ENCODE assay signal across 26 cellular contexts in the genomic region with DNA sequence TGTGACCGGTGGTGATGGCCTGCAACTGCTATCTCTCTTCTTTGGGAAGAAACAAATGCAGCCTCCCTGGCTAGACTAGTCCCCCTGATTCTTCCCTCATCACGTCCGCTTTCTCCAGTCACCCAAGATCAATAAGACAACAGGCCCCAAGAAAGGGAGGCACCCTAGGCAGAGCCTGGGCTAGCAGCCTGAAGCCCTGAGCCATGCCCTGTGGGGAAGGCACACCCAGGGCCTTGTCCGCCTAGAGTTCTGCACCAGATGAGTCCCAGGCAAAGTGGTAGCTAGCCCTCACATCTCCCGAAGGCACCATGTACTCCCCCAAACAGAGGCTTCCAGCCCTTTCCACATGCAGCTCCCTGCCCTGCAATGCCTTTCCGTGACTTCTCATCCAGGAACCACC.
"Had no signal": no experiment of that assay in that cellular context is flagged by ENCODE, and none has a peak within 500 bp of the region (broad histone marks: within the 10 kb centered on the region; RNA-seq: fewer than 3 reads in every experiment).

No MANE protein-coding gene starts in this region.

- H2AFZ ChIP-seq: neural progenitor cell had no signal

- H3K36me3 ChIP-seq: neural progenitor cell had no signal

- H3K4me3 ChIP-seq: dorsolateral prefrontal cortex, gastrocnemius medialis, heart right ventricle, lung, neural progenitor cell, prostate gland, right atrium auricular region, sigmoid colon, testis, tibial artery had no signal

- H3K27me3 Mint-ChIP-seq: memory B cell; natural killer cell treated with Interleukin-12 subunit alpha and Interleukin-12 subunit beta and Interleukin-15 and Interleukin-18, amount 100 ng/mL, for 72 hours; stimulated activated memory B cell treated with anti-CD40 and anti-IgM and Interleukin-4, amounts not matched to agents 10 μg/mL and 1 μg/mL and 100 μg/mL, for 72 hours; type B pancreatic cell had no signal

- H3K27ac Mint-ChIP-seq: memory B cell; natural killer cell treated with Interleukin-12 subunit alpha and Interleukin-12 subunit beta and Interleukin-15 and Interleukin-18, amount 100 ng/mL, for 72 hours; neural progenitor cell; stimulated activated memory B cell treated with anti-CD40 and anti-IgM and Interleukin-4, amounts not matched to agents 10 μg/mL and 1 μg/mL and 100 μg/mL, for 72 hours; type B pancreatic cell had no signal

- H3K9ac ChIP-seq: neural progenitor cell had no signal

- H3K4me2 ChIP-seq: neural progenitor cell had no signal

- H3K9me3 ChIP-seq: gastrocnemius medialis, heart right ventricle, prostate gland, right atrium auricular region, sigmoid colon, testis, tibial artery had no signal

- DNase-seq: dorsolateral prefrontal cortex; effector CD4-positive, alpha-beta T cell; foreskin fibroblast; gastrocnemius medialis; glutamatergic neuron; heart right ventricle; hippocampal formation; kidney glomerular epithelial cell; left colon; nucleus accumbens; sigmoid colon; stimulated activated CD4-positive, alpha-beta T cell treated with anti-CD3 and anti-CD28 coated beads, Interleukin-2, amount 100 ng/mL, for 24 hours; stimulated activated CD4-positive, alpha-beta T cell treated with anti-CD3 and anti-CD28 coated beads, Interleukin-4, amount 100 ng/mL, for 24 hours; stimulated activated naive CD8-positive, alpha-beta T cell treated with anti-CD3 and anti-CD28 coated beads, Interleukin-15, Interleukin-2, amounts not matched to agents 100 U/mL and 50 U/mL, for 24 hours; testis; tibial artery had no signal

- H3K9me3 Mint-ChIP-seq: memory B cell; natural killer cell treated with Interleukin-12 subunit alpha and Interleukin-12 subunit beta and Interleukin-15 and Interleukin-18, amount 100 ng/mL, for 72 hours; neural progenitor cell; stimulated activated memory B cell treated with anti-CD40 and anti-IgM and Interleukin-4, amounts not matched to agents 10 μg/mL and 1 μg/mL and 100 μg/mL, for 72 hours; type B pancreatic cell had no signal

- H3K4me3 Mint-ChIP-seq: memory B cell; natural killer cell treated with Interleukin-12 subunit alpha and Interleukin-12 subunit beta and Interleukin-15 and Interleukin-18, amount 100 ng/mL, for 72 hours; neural progenitor cell; stimulated activated memory B cell treated with anti-CD40 and anti-IgM and Interleukin-4, amounts not matched to agents 10 μg/mL and 1 μg/mL and 100 μg/mL, for 72 hours; type B pancreatic cell had no signal

- H3K4me1 Mint-ChIP-seq: memory B cell, neural progenitor cell had no signal

- ATAC-seq: esophagus mucosa; gastrocnemius medialis; left colon; natural killer cell treated with Interleukin-12 subunit alpha and Interleukin-12 subunit beta and Interleukin-15 and Interleukin-18, amount 100 ng/mL, for 72 hours; stimulated activated memory B cell treated with anti-CD40 and anti-IgM and Interleukin-4, amounts not matched to agents 10 μg/mL and 1 μg/mL and 100 μg/mL, for 72 hours; stimulated activated naive CD8-positive, alpha-beta T cell treated with anti-CD3 and anti-CD28 coated beads, Interleukin-15, Interleukin-2, amounts not matched to agents 100 U/mL and 50 U/mL, for 24 hours had no signal

- H3K27ac ChIP-seq: epithelial cell of prostate, gastrocnemius medialis, heart right ventricle, neural progenitor cell, prostate gland, right atrium auricular region, sigmoid colon, testis, tibial artery had no signal

- H3K27me3 ChIP-seq: dorsolateral prefrontal cortex, gastrocnemius medialis, heart right ventricle, neural progenitor cell, right atrium auricular region, sigmoid colon, testis, tibial artery had no signal

- H3K4me1 ChIP-seq: gastrocnemius medialis, heart right ventricle, neural progenitor cell, prostate gland, right atrium auricular region, sigmoid colon, testis, tibial artery had no signal
